ENCODE assay signal across 8 cellular contexts in genomic region chrX:46913710-46914109, GRCh38. TPM values are rescaled to one million over a fixed set of nuclear protein-coding genes. Genes with fewer than 3 reads are reported as not detected.
A peak's percentile ranks its signal among the peaks of the same experiment; 100 is the strongest.
DNase-seq lines count a peak whose midpoint lies in the region; ATAC-seq and TF ChIP-seq lines count a peak whose summit lies in the region.

No MANE protein-coding gene starts in this region.

- H3K27ac ChIP-seq in HUES64 (ENCODE audit: low read depth, low read length) (no peak overlapping the region), testis (no peak overlapping the region), caudate nucleus (ENCODE audit: low read depth, low read length) (no peak overlapping the region)

- no peak for DNase-seq in BJ (ENCODE audit: low read depth)
- no peak for DNase-seq in astrocyte of the cerebellum (ENCODE audit: low read depth)
- DNase-seq in kidney epithelial cell (ENCODE audit: low read depth): no peak
- peak; percentile 31 for DNase-seq in testis
- DNase-seq in anterior cingulate cortex (lab: John Stamatoyannopoulos, UW): no peak
- DNase-seq in caudate nucleus (lab: John Stamatoyannopoulos, UW): no peak

- H3K36me3 ChIP-seq in BJ (ENCODE audit: control insufficient read depth, insufficient read depth, low read length) (no peaks in the 10 kb centered on the region), HUES64 (ENCODE audit: insufficient read depth, low read length) (no peaks in the 10 kb centered on the region), kidney epithelial cell (ENCODE audit: control insufficient read depth, insufficient read depth, low read length) (no peaks in the 10 kb centered on the region), testis (ENCODE audit: low read depth, missing control alignments) (no peaks in the 10 kb centered on the region)

- H3K9me3 ChIP-seq in HUES64 (ENCODE audit: insufficient read depth, low read depth, low read length) (no peaks in the 10 kb centered on the region), testis (no peaks in the 10 kb centered on the region)

- 0 out of 2 replicates have a peak, but pooled peaks cover 9% of the 10 kb centered on the region for H3K4me1 ChIP-seq in HUES64 (ENCODE audit: insufficient read depth, low read length)
- H3K4me1 ChIP-seq in testis: no peaks in the 10 kb centered on the region

- POLR2A ChIA-PET in BJ (lab: Charles Lee): no interaction called here

- WGBS in HUES64: 4% methylated on average over 14 of the region's 14 CpGs
- WGBS in testis, 2 donors: 1% methylated on average over 8 to 14 of the region's 14 CpGs

- H3K9ac ChIP-seq in HUES64 (ENCODE audit: low read depth, low read length): peak overlapping the region; percentile 81

- H3K4me3 ChIP-seq in BJ (ENCODE audit: low read depth, low read length) (peak overlapping the region; percentile 68), HUES64 (ENCODE audit: low read length) (peak overlapping the region; percentile 83), astrocyte of the cerebellum (ENCODE audit: low read depth, low read length) (peak overlapping the region; percentile 61), kidney epithelial cell (ENCODE audit: low read depth, low read length) (peak overlapping the region; percentile 73), testis (peak overlapping the region; percentile 60 to 77)

- TF ChIP-seq CTCF in BJ (IDR thresholded peaks at IDR 0.05; ENCODE audit: insufficient read depth, low read depth, low read length) (no peak), astrocyte of the cerebellum (IDR thresholded peaks at IDR 0.05; ENCODE audit: low read depth, low read length, missing control alignments) (no peak), kidney epithelial cell (IDR thresholded peaks at IDR 0.05; ENCODE audit: insufficient read depth, low read length, poor library complexity, severe bottlenecking) (no peak), testis (IDR thresholded peaks at IDR 0.05) (no peak)

- TF ChIP-seq POLR2A in testis (IDR thresholded peaks at IDR 0.05): no peak

- in situ Hi-C loops in astrocyte of the cerebellum (cut with HindIII; ENCODE audit: low sequenced_read_pairs): no loop called here

- intact Hi-C loops in testis (cut with DNase I; ENCODE audit: low total_unique reads): no loop called here

- CTCF ChIA-PET in BJ (lab: Yijun Ruan, JAX): interaction anchor here (0.7 to 2.4 kb wide), 6 partner anchors 10 to 117 kb away, joined by 3 to 9 read pairs (median 6); no protein-coding TSS in a partner anchor

- no peaks in the 10 kb centered on the region for H3K27me3 ChIP-seq in BJ (ENCODE audit: control insufficient read depth, insufficient read depth, low read length)
- H3K27me3 ChIP-seq in HUES64 (ENCODE audit: insufficient read depth, low read length): no peaks in the 10 kb centered on the region
- no peaks in the 10 kb centered on the region for H3K27me3 ChIP-seq in kidney epithelial cell (ENCODE audit: control insufficient read depth, insufficient read depth, low read length)
- H3K27me3 ChIP-seq in testis: no peaks in the 10 kb centered on the region

- ATAC-seq in GM18502 (IDR thresholded peaks at IDR 0.05; ENCODE audit: poor library complexity, unreplicated experiment): no peak

RNA-seq across cellular contexts. Expression of gene JADE3, which starts 1.5 kb away (rescaled TPM):
- polyA plus RNA-seq in BJ (2011; rRNA removed): 5.6 and 6.9 TPM in 2 replicates
- 2.8 and 3.8 TPM in 2 replicates for polyA minus RNA-seq in BJ (2011; rRNA and poly(A)+ RNA removed)
- 13.4 TPM for polyA plus RNA-seq in HUES64 (2013, experiment 1 of 2)
- polyA plus RNA-seq in HUES64 (2013, experiment 2 of 2): 11.8 TPM
- total RNA-seq in kidney epithelial cell: 9.4 and 11.2 TPM in 2 replicates
- total RNA-seq in testis: 10 to 100 TPM; 22.9 to 33.1 TPM
- polyA plus RNA-seq in testis (ENCODE audit: insufficient read depth, low read depth, low replicate concordance): 23.0 TPM
